Comparison of ENCODE assay signal across 1 cellular context in genomic region chr9:95572370-95573151, GRCh38.
TF ChIP-seq lines count a peak whose summit lies in the region.

No MANE protein-coding gene starts in this region.

TF ChIP-seq in endothelial cell of umbilical vein, 7 proteins besides CTCF, POLR2A, EP300 and RAD21 (continued from another document):
- no peak for TF ChIP-seq MYC (IDR thresholded peaks at IDR 0.05; ENCODE audit: low read depth, low read length)
- no peak for TF ChIP-seq JUN (IDR thresholded peaks at IDR 0.05; ENCODE audit: borderline replicate concordance, insufficient read depth, insufficient read length, low read depth)
- no peak for TF ChIP-seq MAX (IDR thresholded peaks at IDR 0.05; ENCODE audit: insufficient read depth, insufficient read length)
- TF ChIP-seq POLR2AphosphoS5 (IDR thresholded peaks at IDR 0.05; ENCODE audit: insufficient read depth, low read depth, low read length) = no peak
